In genomic region chr15:53535886-53536285, GRCh38 we compare ENCODE assay signal across 21 cellular contexts.
A peak's percentile ranks its signal among the peaks of the same experiment; 100 is the strongest.
DNase-seq lines count a peak whose midpoint lies in the region; ATAC-seq, FAIRE-seq and TF ChIP-seq lines count a peak whose summit lies in the region.
"Had no signal": no experiment of that assay in that cellular context is flagged by ENCODE, and none has a peak within 500 bp of the region (broad histone marks: within the 10 kb centered on the region; RNA-seq: fewer than 3 reads in every experiment).

No MANE protein-coding gene starts in this region.

- no peaks in the 10 kb centered on the region for H3K9me3 Mint-ChIP-seq in astrocyte (ENCODE audit: unreplicated experiment)
- peaks cover 8% of the 10 kb centered on the region for H3K9me3 Mint-ChIP-seq in neural crest cell
- peaks cover 4% of the 10 kb centered on the region for H3K9me3 Mint-ChIP-seq in activated CD4-positive, alpha-beta T cell treated with anti-CD3 and anti-CD28 coated beads, Interleukin-2, amount 10 ng/mL, durations not matched to agents 7 days and 5 days
- H3K9me3 Mint-ChIP-seq in stimulated activated naive B cell treated with anti-CD40 and anti-IgM and Interleukin-4, amounts not matched to agents 10 μg/mL and 1 μg/mL and 100 μg/mL, for 72 hours = peaks cover 2 to 4% of the 10 kb centered on the region in 2 donors

- H3K4me1 ChIP-seq in BLaER1 treated with 17β-estradiol and CSF1 and Interleukin-3, amounts not matched to agents 10 nM and 100 nM = peaks cover 0 to 57% (median 36%) of the 10 kb centered on the region in 10 experiments; a peak in 15 of 20 replicates
- H3K4me1 ChIP-seq in astrocyte (ENCODE audit: insufficient read depth, low read length) = peaks cover 3% of the 10 kb centered on the region

- H3K79me2 ChIP-seq in astrocyte (ENCODE audit: insufficient read depth, low read length) = no peaks in the 10 kb centered on the region

- H3K27ac Mint-ChIP-seq in astrocyte (ENCODE audit: unreplicated experiment) = no peak overlapping the region
- peak overlapping the region; percentile 13 for H3K27ac Mint-ChIP-seq in neural crest cell (ENCODE audit: unreplicated experiment)
- no peak overlapping the region for H3K27ac Mint-ChIP-seq in activated CD4-positive, alpha-beta T cell treated with anti-CD3 and anti-CD28 coated beads, Interleukin-2, amount 10 ng/mL, durations not matched to agents 7 days and 5 days
- H3K27ac Mint-ChIP-seq in stimulated activated naive B cell treated with anti-CD40 and anti-IgM and Interleukin-4, amounts not matched to agents 10 μg/mL and 1 μg/mL and 100 μg/mL, for 72 hours = no peak overlapping the region
- H3K27ac Mint-ChIP-seq: H9 had no signal

- no peaks in the 10 kb centered on the region for H4K20me1 ChIP-seq in BLaER1 treated with 17β-estradiol and CSF1 and Interleukin-3, amounts not matched to agents 10 nM and 100 nM
- no peaks in the 10 kb centered on the region for H4K20me1 ChIP-seq in astrocyte (ENCODE audit: insufficient read depth, low read length)

- no peak for FAIRE-seq in astrocyte (lab: Jason Lieb, UNC)
- FAIRE-seq: G401.6, HTR-8/SVneo had no signal

- TF ChIP-seq CTCF in astrocyte (IDR thresholded peaks at IDR 0.05; ENCODE audit: insufficient read depth, low read depth, low read length) = no peak
- no peak for TF ChIP-seq CTCF in neural crest cell (conservative IDR thresholded peaks at IDR 0.05)

- in situ Hi-C loops in ACHN (cut with HindIII; ENCODE audit: low pct_ligation_motif_present, low pct_unique_long_range_greater_than_20kb, low sequenced_read_pairs) = no loop called here

- no peak for ATAC-seq in stimulated activated naive B cell treated with anti-CD40 and anti-IgM and Interleukin-4, amounts not matched to agents 10 μg/mL and 1 μg/mL and 100 μg/mL, for 72 hours (replicated peaks)

- H3K27me3 Mint-ChIP-seq in astrocyte (ENCODE audit: low read depth, unreplicated experiment) (no peaks in the 10 kb centered on the region), neural crest cell (ENCODE audit: low read depth) (no peaks in the 10 kb centered on the region)
- no peaks in the 10 kb centered on the region for H3K27me3 Mint-ChIP-seq in activated CD4-positive, alpha-beta T cell treated with anti-CD3 and anti-CD28 coated beads, Interleukin-2, amount 10 ng/mL, durations not matched to agents 7 days and 5 days
- H3K27me3 Mint-ChIP-seq in stimulated activated naive B cell treated with anti-CD40 and anti-IgM and Interleukin-4, amounts not matched to agents 10 μg/mL and 1 μg/mL and 100 μg/mL, for 72 hours = peaks cover 0 to 6% of the 10 kb centered on the region in 2 donors

- no peaks in the 10 kb centered on the region for H3K27me3 ChIP-seq in BLaER1 treated with 17β-estradiol and CSF1 and Interleukin-3, amounts not matched to agents 10 nM and 100 nM
- no peaks in the 10 kb centered on the region for H3K27me3 ChIP-seq in astrocyte (ENCODE audit: insufficient read depth, low read length)

- H2AFZ ChIP-seq in astrocyte (ENCODE audit: low read depth, low read length) = peak overlapping the region; percentile 4

- H3K9me3 ChIP-seq in BLaER1 treated with 17β-estradiol and CSF1 and Interleukin-3, amounts not matched to agents 10 nM and 100 nM (replicated peaks in 1 of 11) = peaks cover 0 to 26% (median 12%) of the 10 kb centered on the region in 11 experiments; a peak in 14 of 22 replicates
- H3K9me3 ChIP-seq in astrocyte (ENCODE audit: insufficient read depth, low read depth, low read length) = no peaks in the 10 kb centered on the region

- H3K27ac ChIP-seq in BLaER1 treated with 17β-estradiol and CSF1 and Interleukin-3, amounts not matched to agents 10 nM and 100 nM = peak overlapping the region in 5 of 11 experiments; percentile 13 to 64 (median 56); a peak in 9 of 22 replicates
- H3K27ac ChIP-seq in astrocyte (ENCODE audit: low read depth, low read length) = peak overlapping the region; percentile 38
- H3K27ac ChIP-seq: HL-60 had no signal

- peak overlapping the region; percentile 38 to 77 (median 70) for H3K4me2 ChIP-seq in BLaER1 treated with 17β-estradiol and CSF1 and Interleukin-3, amounts not matched to agents 10 nM and 100 nM
- peak overlapping the region; percentile 38 for H3K4me2 ChIP-seq in astrocyte (ENCODE audit: low read length)

- H3K4me3 Mint-ChIP-seq in astrocyte (ENCODE audit: unreplicated experiment) (no peak overlapping the region), neural crest cell (no peak overlapping the region)
- H3K4me3 Mint-ChIP-seq in activated CD4-positive, alpha-beta T cell treated with anti-CD3 and anti-CD28 coated beads, Interleukin-2, amount 10 ng/mL, durations not matched to agents 7 days and 5 days = no peak overlapping the region
- H3K4me3 Mint-ChIP-seq in stimulated activated naive B cell treated with anti-CD40 and anti-IgM and Interleukin-4, amounts not matched to agents 10 μg/mL and 1 μg/mL and 100 μg/mL, for 72 hours = no peak overlapping the region
- H3K4me3 Mint-ChIP-seq: H9 had no signal

- H3K36me3 ChIP-seq in BLaER1 treated with 17β-estradiol and CSF1 and Interleukin-3, amounts not matched to agents 10 nM and 100 nM = no peaks in the 10 kb centered on the region
- no peaks in the 10 kb centered on the region for H3K36me3 ChIP-seq in astrocyte (ENCODE audit: insufficient read depth, low read length)

- CTCF ChIA-PET in activated CD4-positive, alpha-beta T cell treated with anti-CD3 and anti-CD28 coated beads, Interleukin-2, amount 10 ng/mL, durations not matched to agents 7 days and 5 days (lab: Charles Lee) = interaction anchor here (1.4 kb wide), 1 partner anchor 10 kb away, joined by 3 read pairs; no protein-coding TSS in a partner anchor

- POLR2A ChIA-PET in activated CD4-positive, alpha-beta T cell treated with anti-CD3 and anti-CD28 coated beads, Interleukin-2, amount 10 ng/mL, durations not matched to agents 7 days and 5 days (lab: Charles Lee) = no interaction called here

- H3K36me3 Mint-ChIP-seq in astrocyte (ENCODE audit: low read depth, unreplicated experiment) (no peaks in the 10 kb centered on the region), neural crest cell (ENCODE audit: low read depth) (peaks cover 7% of the 10 kb centered on the region)
- no peaks in the 10 kb centered on the region for H3K36me3 Mint-ChIP-seq in activated CD4-positive, alpha-beta T cell treated with anti-CD3 and anti-CD28 coated beads, Interleukin-2, amount 10 ng/mL, durations not matched to agents 7 days and 5 days (ENCODE audit: low read depth)
- no peaks in the 10 kb centered on the region for H3K36me3 Mint-ChIP-seq in stimulated activated naive B cell treated with anti-CD40 and anti-IgM and Interleukin-4, amounts not matched to agents 10 μg/mL and 1 μg/mL and 100 μg/mL, for 72 hours

- H3K4me3 ChIP-seq in BLaER1 treated with 17β-estradiol and CSF1 and Interleukin-3, amounts not matched to agents 10 nM and 100 nM = peak overlapping the region in 2 of 10 experiments; percentile 14 to 28; a peak in 3 of 20 replicates
- no peak overlapping the region for H3K4me3 ChIP-seq in astrocyte (ENCODE audit: insufficient read depth, low read depth, low read length)

- H3K9ac ChIP-seq in BLaER1 treated with 17β-estradiol and CSF1 and Interleukin-3, amounts not matched to agents 10 nM and 100 nM = peak overlapping the region in 4 of 11 experiments; percentile 11 to 48 (median 39); a peak in 4 of 22 replicates
- no peak overlapping the region for H3K9ac ChIP-seq in astrocyte (ENCODE audit: low read length)

- DNase-seq in NCI-H69 (lab: John Stamatoyannopoulos, UW) (peak; percentile 21), astrocyte (ENCODE audit: low read depth) (no peak), neural crest cell (ENCODE audit: low read depth, low spot score) (no peak), GF-D8 (lab: John Stamatoyannopoulos, UW) (no peak), ACHN (no peak)
- no peak for DNase-seq in activated CD4-positive, alpha-beta T cell treated with anti-CD3 and anti-CD28 coated beads, Interleukin-2, amount 10 ng/mL, durations not matched to agents 7 days and 5 days
- DNase-seq in stimulated activated naive B cell treated with anti-CD40 and anti-IgM and Interleukin-4, amounts not matched to agents 10 μg/mL and 1 μg/mL and 100 μg/mL, for 72 hours = no peak
- DNase-seq: DMS 273 treated with DMSO at 0.1 percent for 48 hours, H9, IMR-90, NCI-H1417, NCI-H2029, NCI-H2171, NCI-H446 treated with DMSO at 0.1 percent for 48 hours, NCI-H748 treated with DMSO at 0.1 percent for 48 hours, OCI-M1, SHP77 had no signal

- H3K4me1 Mint-ChIP-seq in astrocyte (ENCODE audit: low read depth, unreplicated experiment) = peaks cover 1% of the 10 kb centered on the region
- H3K4me1 Mint-ChIP-seq in neural crest cell = peaks cover 19% of the 10 kb centered on the region
- no peaks in the 10 kb centered on the region for H3K4me1 Mint-ChIP-seq in activated CD4-positive, alpha-beta T cell treated with anti-CD3 and anti-CD28 coated beads, Interleukin-2, amount 10 ng/mL, durations not matched to agents 7 days and 5 days
- H3K4me1 Mint-ChIP-seq in stimulated activated naive B cell treated with anti-CD40 and anti-IgM and Interleukin-4, amounts not matched to agents 10 μg/mL and 1 μg/mL and 100 μg/mL, for 72 hours = peaks cover 0 to 9% of the 10 kb centered on the region in 2 donors
